ENCODE assay signal across 21 cellular contexts in genomic region chr10:49151025-49151445, GRCh38. TPM values are rescaled to one million over a fixed set of nuclear protein-coding genes. Genes with fewer than 3 reads are reported as not detected.
"Had no signal": no experiment of that assay in that cellular context is flagged by ENCODE, and none has a peak within 500 bp of the region (broad histone marks: within the 10 kb centered on the region; RNA-seq: fewer than 3 reads in every experiment).

No MANE protein-coding gene starts in this region.

- H3K27ac ChIP-seq: ascending aorta, dorsolateral prefrontal cortex, neutrophil had no signal

- H3K4me3 ChIP-seq: ascending aorta, dorsolateral prefrontal cortex, lung, skin epidermis had no signal

- ATAC-seq: activated CD4-positive, CD25-positive, alpha-beta regulatory T cell treated with anti-CD3 and anti-CD28 coated beads, Interleukin-2, amount 50 U/mL, for 24 hours; activated T-cell treated with anti-CD3 and anti-CD28 coated beads, Interleukin-2, amount 50 U/mL, for 72 hours; esophagus mucosa; left colon; naive thymus-derived CD8-positive, alpha-beta T cell had no signal

- H3K36me3 ChIP-seq: ascending aorta had no signal

- DNase-seq: activated CD4-positive, alpha-beta memory T cell treated with anti-CD3 and anti-CD28 coated beads for 36 hours; activated gamma-delta T cell treated with Interleukin-2 at 50 U/mL for 16 hours; activated naive CD8-positive, alpha-beta T cell treated with anti-CD3 and anti-CD28 coated beads for 36 hours; activated T-cell treated with anti-CD3 and anti-CD28 coated beads, Interleukin-2, amount 50 U/mL, for 72 hours; dorsolateral prefrontal cortex; foreskin fibroblast; left colon; naive thymus-derived CD8-positive, alpha-beta T cell; retina had no signal

- H3K9me3 ChIP-seq: neutrophil had no signal

- H3K4me1 ChIP-seq: ascending aorta had no signal

- H3K27me3 ChIP-seq: ascending aorta, dorsolateral prefrontal cortex, neutrophil had no signal

- FAIRE-seq: endometrium, TTC549, urothelium cell line had no signal

RNA-seq across cellular contexts. Expression of gene FAM170B, which starts 17.2 kb away (rescaled TPM):
- total RNA-seq: activated CD4-positive, alpha-beta memory T cell treated with anti-CD3 and anti-CD28 coated beads for 36 hours; activated naive CD8-positive, alpha-beta T cell treated with anti-CD3 and anti-CD28 coated beads for 36 hours; ascending aorta; bronchial epithelial cell; chondrocyte; esophagus mucosa; left colon; mononuclear cell; naive thymus-derived CD8-positive, alpha-beta T cell had no signal
- polyA plus RNA-seq: naive thymus-derived CD8-positive, alpha-beta T cell had no signal

RNA-seq across cellular contexts. Expression of gene VSTM4, which starts 35.7 kb away (rescaled TPM):
- total RNA-seq: activated naive CD8-positive, alpha-beta T cell treated with anti-CD3 and anti-CD28 coated beads for 36 hours; naive thymus-derived CD8-positive, alpha-beta T cell had no signal

RNA-seq across cellular contexts. Expression of gene TMEM273, which starts 37.2 kb away (rescaled TPM):
- total RNA-seq: bronchial epithelial cell, chondrocyte had no signal
